1 cellular context compared by ENCODE assay signal in genomic region chr2:230416061-230416721, GRCh38.
A peak's percentile ranks its signal among the peaks of the same experiment; 100 is the strongest.
TF ChIP-seq lines count a peak whose summit lies in the region.

SP100 (plus strand) TSS chr2:230416201; CDS start chr2:230416297, 96 bp downstream.

TF ChIP-seq in GM12878, 131 proteins besides CTCF, POLR2A, EP300 and RAD21 (continued from another document and continues in another):
- TF ChIP-seq ZNF592 (IDR thresholded peaks at IDR 0.05), result no peak
- no peak for TF ChIP-seq TCF7 (IDR thresholded peaks at IDR 0.05; ENCODE audit: borderline replicate concordance)
- TF ChIP-seq EGR1 (IDR thresholded peaks at IDR 0.05; ENCODE audit: borderline replicate concordance in 1 of 2, low read depth in 2 of 2, low read length in 2 of 2), result peak in 1 of 2 experiments; percentile 61; a peak in 2 of 3 replicates
- TF ChIP-seq PBX3 (IDR thresholded peaks at IDR 0.05; ENCODE audit: insufficient replicate concordance, low read depth, low read length), result no peak
- no peak for TF ChIP-seq RELA (IDR thresholded peaks at IDR 0.05; ENCODE audit: borderline replicate concordance, partially characterized antibody)
- TF ChIP-seq POU2F2 (IDR thresholded peaks at IDR 0.05; ENCODE audit: borderline replicate concordance, low read depth, low read length), result peak; percentile 91
- TF ChIP-seq MTA3 (IDR thresholded peaks at IDR 0.05; ENCODE audit: borderline replicate concordance, low read length), result no peak; the same call in 1 of the 2 replicates
- no peak for TF ChIP-seq ZNF384 (IDR thresholded peaks at IDR 0.05; ENCODE audit: borderline replicate concordance, low read depth, low read length)
- TF ChIP-seq BMI1 (IDR thresholded peaks at IDR 0.05; ENCODE audit: borderline replicate concordance), result no peak
- no peak; the same call in 1 of the 2 replicates for TF ChIP-seq MXI1 (IDR thresholded peaks at IDR 0.05; ENCODE audit: low read depth, low read length)
- TF ChIP-seq BRCA1 (IDR thresholded peaks at IDR 0.05; ENCODE audit: low read depth, low read length), result no peak
- no peak for TF ChIP-seq HDGF (IDR thresholded peaks at IDR 0.05)
- TF ChIP-seq USF1 (IDR thresholded peaks at IDR 0.05; ENCODE audit: borderline replicate concordance, extremely low read length, insufficient read depth, low read depth, low read length), result peak; percentile 34
- TF ChIP-seq MEF2A (IDR thresholded peaks at IDR 0.05; ENCODE audit: insufficient read depth, low read depth, low read length), result peak; percentile 52; the same call in 1 of the 2 replicates
- TF ChIP-seq CEBPB (IDR thresholded peaks at IDR 0.05; ENCODE audit: borderline replicate concordance in 1 of 2, low read depth in 2 of 2, low read length in 2 of 2), result no peak
- TF ChIP-seq ZBTB4 (CRISPR knock-in tag; IDR thresholded peaks at IDR 0.05), result no peak
- peak; percentile 79 for TF ChIP-seq DPF2 (IDR thresholded peaks at IDR 0.05)
- TF ChIP-seq MEF2B (IDR thresholded peaks at IDR 0.05; ENCODE audit: partially characterized antibody, poor library complexity, severe bottlenecking), result peak; percentile 33
- TF ChIP-seq GATAD2B (conservative IDR thresholded peaks at IDR 0.05; ENCODE audit: low read depth), result 0 out of 2 replicates have a peak, but pooled peaks have one; percentile 70
- no peak for TF ChIP-seq SMC3 (IDR thresholded peaks at IDR 0.05; ENCODE audit: borderline replicate concordance, low read length)
- peak; percentile 55; the same call in 1 of the 2 replicates for TF ChIP-seq SIN3A (IDR thresholded peaks at IDR 0.05; ENCODE audit: low read depth, low read length)
- TF ChIP-seq NR2F1 (conservative IDR thresholded peaks at IDR 0.05), result 0 out of 2 replicates have a peak, but pooled peaks have one; percentile 22
- peak; percentile 77 for TF ChIP-seq NBN (IDR thresholded peaks at IDR 0.05)
- TF ChIP-seq KLF5 (IDR thresholded peaks at IDR 0.05; ENCODE audit: partially characterized antibody), result no peak
- no peak for TF ChIP-seq TARDBP (IDR thresholded peaks at IDR 0.05; ENCODE audit: borderline replicate concordance)
- no peak for TF ChIP-seq MYB (IDR thresholded peaks at IDR 0.05; ENCODE audit: borderline replicate concordance, low read depth, low read length)
- peak; percentile 63; the same call in 1 of the 2 replicates for TF ChIP-seq STAT1 (conservative IDR thresholded peaks at IDR 0.05)
- TF ChIP-seq POLR2AphosphoS2 (IDR thresholded peaks at IDR 0.05; ENCODE audit: low read depth, low read length), result peak; percentile 90
- TF ChIP-seq IKZF1 (conservative IDR thresholded peaks at IDR 0.05), result peak; percentile 82
- TF ChIP-seq ELK1 (IDR thresholded peaks at IDR 0.05; ENCODE audit: low read depth, low read length), result 0 out of 2 replicates have a peak, but pooled peaks have one; percentile 14
- TF ChIP-seq RELB (IDR thresholded peaks at IDR 0.05; ENCODE audit: low read depth), result peak; percentile 64
- no peak for TF ChIP-seq MYC (IDR thresholded peaks at IDR 0.05; ENCODE audit: insufficient read depth, insufficient read length, insufficient replicate concordance, low read length, severe bottlenecking)
- TF ChIP-seq ZBTB33 (IDR thresholded peaks at IDR 0.05), result no peak
- no peak for TF ChIP-seq WRNIP1 (IDR thresholded peaks at IDR 0.05; ENCODE audit: borderline replicate concordance, low read depth, low read length)
- no peak for TF ChIP-seq NR2C2 (IDR thresholded peaks at IDR 0.05; ENCODE audit: borderline replicate concordance, control insufficient read depth, insufficient read length, low read depth)
- 0 out of 2 replicates have a peak, but pooled peaks have one; percentile 33 for TF ChIP-seq PKNOX1 (IDR thresholded peaks at IDR 0.05)
- TF ChIP-seq ESRRA (IDR thresholded peaks at IDR 0.05; ENCODE audit: low read length), result no peak
- TF ChIP-seq EED (IDR thresholded peaks at IDR 0.05; ENCODE audit: low read depth), result peak; percentile 79
- peak; percentile 26 for TF ChIP-seq SMAD1 (IDR thresholded peaks at IDR 0.05; ENCODE audit: low read depth, partially characterized antibody)
- TF ChIP-seq HCFC1 (IDR thresholded peaks at IDR 0.05; ENCODE audit: low read length), result 0 out of 2 replicates have a peak, but pooled peaks have one; percentile 35
- no peak for TF ChIP-seq NR2C1 (IDR thresholded peaks at IDR 0.05)
- no peak for TF ChIP-seq PAX8 (IDR thresholded peaks at IDR 0.05)
- peak; percentile 39; the same call in 1 of the 2 replicates for TF ChIP-seq MTA2 (IDR thresholded peaks at IDR 0.05; ENCODE audit: low read depth)
- TF ChIP-seq NFYA (IDR thresholded peaks at IDR 0.05; ENCODE audit: borderline replicate concordance, low read depth, low read length), result no peak
- TF ChIP-seq SREBF2 (IDR thresholded peaks at IDR 0.05; ENCODE audit: low read length), result no peak
